In genomic region chr1:86778510-86779218, GRCh38 we compare ENCODE assay signal across 15 cellular contexts.
DNase-seq lines count a peak whose midpoint lies in the region; ATAC-seq and TF ChIP-seq lines count a peak whose summit lies in the region.
"Had no signal": no experiment of that assay in that cellular context is flagged by ENCODE, and none has a peak within 500 bp of the region (broad histone marks: within the 10 kb centered on the region; RNA-seq: fewer than 3 reads in every experiment).

No MANE protein-coding gene starts in this region.

- TF ChIP-seq RAD21 in SK-N-SH (IDR thresholded peaks at IDR 0.05; ENCODE audit: low read length) = no peak

- DNase-seq in cardiac muscle cell (ENCODE audit: low read depth in 1 of 2, low spot score in 1 of 2) (peak in 1 of 2 donors; percentile 45), Right ventricle myocardium inferior (ENCODE audit: missing footprints) (no peak), SK-N-SH (no peak), fibroblast of lung (ENCODE audit: low read depth in 2 of 2) (peak; percentile 44 to 85), hypothalamus (lab: John Stamatoyannopoulos, UW) (no peak), NCI-H2029 (lab: John Stamatoyannopoulos, UW) (no peak), HUDEP-2 (lab: John Stamatoyannopoulos, UW; ENCODE audit: unreplicated experiment in 76 of 76) (no peak)
- DNase-seq: activated CD4-positive, alpha-beta T cell treated with anti-CD3 and anti-CD28 coated beads, Interleukin-2, amount 50 U/mL, for 1 hour; endodermal cell; kidney; NCI-H526 treated with DMSO at 0.1 percent for 48 hours; SHP77 treated with DMSO at 0.1 percent for 48 hours had no signal

- H3K9me3 ChIP-seq in cardiac muscle cell (ENCODE audit: low read depth) (no peaks in the 10 kb centered on the region), SK-N-SH (no peaks in the 10 kb centered on the region), fibroblast of lung (ENCODE audit: control insufficient read depth, insufficient read depth, low read depth, low read length) (no peaks in the 10 kb centered on the region)
- H3K9me3 ChIP-seq: HAP-1 had no signal

- H3K36me3 ChIP-seq in cardiac muscle cell = no peaks in the 10 kb centered on the region
- no peaks in the 10 kb centered on the region for H3K36me3 ChIP-seq in SK-N-SH (replicated peaks in 1 of 2; ENCODE audit: control insufficient read depth in 1 of 2, insufficient read depth in 2 of 2, low read length in 1 of 2)
- H3K36me3 ChIP-seq in fibroblast of lung (ENCODE audit: control insufficient read depth, insufficient read depth, low read length) = no peaks in the 10 kb centered on the region
- H3K36me3 ChIP-seq: HAP-1 had no signal

- H3K27ac ChIP-seq in cardiac muscle cell (peak overlapping the region; percentile 49), SK-N-SH (ENCODE audit: low read depth in 2 of 2, low read length in 1 of 2) (peak overlapping the region; percentile 11 to 36; a peak in 3 of 4 replicates), fibroblast of lung (ENCODE audit: insufficient read depth, low read length) (no peak overlapping the region)
- H3K27ac ChIP-seq: parathyroid adenoma had no signal

- no peak for TF ChIP-seq EP300 in SK-N-SH (IDR thresholded peaks at IDR 0.05; ENCODE audit: borderline replicate concordance in 1 of 2, low read depth in 1 of 2, low read length in 1 of 2)

- POLR2A ChIA-PET in SK-N-SH (lab: Yijun Ruan, JAX) = no interaction called here

- ATAC-seq in Right ventricle myocardium inferior (no peak), HG03469 (IDR thresholded peaks at IDR 0.05; ENCODE audit: unreplicated experiment) (no peak)

- H4K20me1 ChIP-seq in SK-N-SH (ENCODE audit: insufficient read depth) (no peaks in the 10 kb centered on the region), fibroblast of lung (ENCODE audit: control insufficient read depth, extremely low read depth, insufficient read depth, low read length) (no peaks in the 10 kb centered on the region)

- no peak overlapping the region for H3K9ac ChIP-seq in SK-N-SH
- no peak overlapping the region for H3K9ac ChIP-seq in fibroblast of lung (ENCODE audit: insufficient read depth, low read length)
- H3K9ac ChIP-seq: parathyroid adenoma had no signal

- CTCF ChIA-PET in SK-N-SH (lab: Yijun Ruan, JAX) = no interaction called here

- no peak overlapping the region for H3K4me2 ChIP-seq in SK-N-SH
- H3K4me2 ChIP-seq in fibroblast of lung (ENCODE audit: extremely low read depth, insufficient read depth, low read length) = no peak overlapping the region

- no peaks in the 10 kb centered on the region for H3K79me2 ChIP-seq in SK-N-SH (ENCODE audit: insufficient read depth)
- H3K79me2 ChIP-seq in fibroblast of lung (ENCODE audit: control insufficient read depth, insufficient read depth, low read length) = no peaks in the 10 kb centered on the region
- H3K79me2 ChIP-seq: parathyroid adenoma had no signal

- TF ChIP-seq CTCF in cardiac muscle cell (IDR thresholded peaks at IDR 0.05; ENCODE audit: low read depth, low read length) (no peak), SK-N-SH (IDR thresholded peaks at IDR 0.05) (no peak), fibroblast of lung (conservative IDR thresholded peaks at IDR 0.05 in 1 of 2, IDR thresholded peaks at IDR 0.05 in 1 of 2; ENCODE audit: low read depth in 1 of 2, low read length in 2 of 2) (no peak)

- 64% methylated on average over 2 of the region's 2 CpGs for WGBS in SK-N-SH (ENCODE audit: low lambda C conversion rate)

- peak overlapping the region; percentile 24; the same call in 1 of the 2 replicates for H2AFZ ChIP-seq in SK-N-SH (ENCODE audit: low read depth)
- H2AFZ ChIP-seq in fibroblast of lung (ENCODE audit: low read length) = no peak overlapping the region
- H2AFZ ChIP-seq: parathyroid adenoma had no signal

- intact Hi-C loops in Right ventricle myocardium inferior (cut with DNase I) = loop anchor here (5.0 to 10.0 kb wide), 2 partner anchors 49 to 306 kb away; no protein-coding TSS in a partner anchor

- H3F3A ChIP-seq in SK-N-SH (replicated peaks; ENCODE audit: insufficient read depth) = peaks cover 21% of the 10 kb centered on the region

- H3K9me2 ChIP-seq in SK-N-SH = no peaks in the 10 kb centered on the region

- H3K27me3 ChIP-seq in cardiac muscle cell (no peaks in the 10 kb centered on the region), SK-N-SH (ENCODE audit: insufficient read depth) (no peaks in the 10 kb centered on the region), fibroblast of lung (ENCODE audit: control insufficient read depth, insufficient read depth, low read length) (no peaks in the 10 kb centered on the region)

- peaks cover 35% of the 10 kb centered on the region for H3K4me1 ChIP-seq in cardiac muscle cell (ENCODE audit: low read depth)
- H3K4me1 ChIP-seq in SK-N-SH (ENCODE audit: control insufficient read depth in 1 of 2, insufficient read depth in 2 of 2, low read depth in 1 of 2, low read length in 1 of 2) = peaks cover 2 to 38% of the 10 kb centered on the region in 2 experiments; a peak in 3 of 4 replicates
- H3K4me1 ChIP-seq in fibroblast of lung (ENCODE audit: control insufficient read depth, extremely low read depth, insufficient read depth, low read length) = peaks cover 13% of the 10 kb centered on the region
- H3K4me1 ChIP-seq: parathyroid adenoma had no signal

- H3K4me3 ChIP-seq in cardiac muscle cell (no peak overlapping the region), SK-N-SH (ENCODE audit: low read depth in 2 of 2, low read length in 1 of 2) (no peak overlapping the region), fibroblast of lung (replicated peaks in 1 of 4; ENCODE audit: control extremely low read depth in 1 of 4, insufficient read depth in 1 of 4, low read depth in 3 of 4, low read length in 4 of 4) (no peak overlapping the region)
- H3K4me3 ChIP-seq: HAP-1 had no signal

TF ChIP-seq in SK-N-SH, 30 proteins besides CTCF, POLR2A, EP300 and RAD21:
- TF ChIP-seq FOSL2 (IDR thresholded peaks at IDR 0.05; ENCODE audit: borderline replicate concordance, low read depth) (peak; percentile 52), SIN3A (IDR thresholded peaks at IDR 0.05; ENCODE audit: borderline replicate concordance, low read depth, low read length) (no peak), SMC3 (IDR thresholded peaks at IDR 0.05; ENCODE audit: low read depth, low read length) (no peak), TAF1 (IDR thresholded peaks at IDR 0.05; ENCODE audit: borderline replicate concordance, low read depth, low read length) (no peak), GATA2 (CRISPR knock-in tag; IDR thresholded peaks at IDR 0.05) (no peak), NFIC (IDR thresholded peaks at IDR 0.05; ENCODE audit: borderline replicate concordance) (peak; percentile 53; the same call in 1 of the 2 replicates), JUND (IDR thresholded peaks at IDR 0.05) (no peak), ELF1 (IDR thresholded peaks at IDR 0.05) (no peak), USF2 (IDR thresholded peaks at IDR 0.05; ENCODE audit: borderline replicate concordance, low read depth, low read length) (no peak), RCOR1 (IDR thresholded peaks at IDR 0.05; ENCODE audit: low read length) (no peak), TCF12 (IDR thresholded peaks at IDR 0.05) (peak; percentile 44; the same call in 1 of the 2 replicates), GABPA (IDR thresholded peaks at IDR 0.05; ENCODE audit: low read depth) (no peak), YY1 (IDR thresholded peaks at IDR 0.05; ENCODE audit: low read depth) (peak; percentile 41; the same call in 1 of the 2 replicates)
- TF ChIP-seq, protein P1, sequence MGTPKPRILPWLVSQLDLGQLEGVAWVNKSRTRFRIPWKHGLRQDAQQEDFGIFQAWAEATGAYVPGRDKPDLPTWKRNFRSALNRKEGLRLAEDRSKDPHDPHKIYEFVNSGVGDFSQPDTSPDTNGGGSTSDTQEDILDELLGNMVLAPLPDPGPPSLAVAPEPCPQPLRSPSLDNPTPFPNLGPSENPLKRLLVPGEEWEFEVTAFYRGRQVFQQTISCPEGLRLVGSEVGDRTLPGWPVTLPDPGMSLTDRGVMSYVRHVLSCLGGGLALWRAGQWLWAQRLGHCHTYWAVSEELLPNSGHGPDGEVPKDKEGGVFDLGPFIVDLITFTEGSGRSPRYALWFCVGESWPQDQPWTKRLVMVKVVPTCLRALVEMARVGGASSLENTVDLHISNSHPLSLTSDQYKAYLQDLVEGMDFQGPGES (IDR thresholded peaks at IDR 0.05; ENCODE audit: low read depth, low read length) = no peak

Comparison
In these comparisons a context has a peak if more than half of its experiments do, and no peak if none do; other contexts are left out.
1. DNase-seq: peak in fibroblast of lung (2 of 2); none in Right ventricle myocardium inferior (single experiment), SK-N-SH (single experiment), hypothalamus (0 of 51), NCI-H2029 (single experiment) and HUDEP-2 (0 of 76).